ENCODE assay signal across 8 cellular contexts in the genomic region with DNA sequence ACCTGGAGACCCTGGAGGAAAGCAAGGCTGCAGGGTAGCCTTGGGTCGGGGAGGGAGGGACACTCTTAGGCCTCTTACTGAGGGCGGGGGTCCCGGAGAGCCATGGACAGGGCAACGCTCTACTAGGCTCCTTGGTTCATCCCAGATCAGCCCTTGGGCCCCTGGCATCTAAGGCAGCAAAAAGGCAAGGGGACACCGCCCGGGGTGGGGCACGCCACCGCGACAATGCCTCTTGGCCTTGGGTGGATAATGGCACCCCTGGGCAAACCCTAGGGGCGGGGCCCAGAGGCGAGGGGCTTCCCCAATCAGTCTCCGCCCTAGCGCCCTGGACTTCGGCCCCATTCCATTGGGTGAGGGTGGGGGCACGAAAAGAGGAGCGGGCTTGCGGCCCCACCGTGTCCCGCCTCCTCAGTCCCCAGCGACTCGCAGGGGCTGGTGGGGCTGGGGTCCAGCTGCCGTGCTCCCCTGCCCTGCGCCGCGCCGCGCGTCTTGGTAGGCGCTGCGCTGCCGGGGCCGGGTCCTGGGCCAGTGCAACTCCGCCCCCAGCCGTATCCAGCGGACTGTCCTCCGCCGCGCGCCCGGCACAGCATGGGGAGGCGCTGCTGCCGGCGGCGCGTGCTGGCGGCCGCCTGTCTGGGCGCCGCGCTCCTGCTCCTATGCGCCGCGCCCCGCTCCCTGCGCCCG. TPM values are rescaled to one million over a fixed set of nuclear protein-coding genes. Genes with fewer than 3 reads are reported as not detected.
DNase-seq lines count a peak whose midpoint lies in the region; ATAC-seq and TF ChIP-seq lines count a peak whose summit lies in the region.

A gene with protein sequence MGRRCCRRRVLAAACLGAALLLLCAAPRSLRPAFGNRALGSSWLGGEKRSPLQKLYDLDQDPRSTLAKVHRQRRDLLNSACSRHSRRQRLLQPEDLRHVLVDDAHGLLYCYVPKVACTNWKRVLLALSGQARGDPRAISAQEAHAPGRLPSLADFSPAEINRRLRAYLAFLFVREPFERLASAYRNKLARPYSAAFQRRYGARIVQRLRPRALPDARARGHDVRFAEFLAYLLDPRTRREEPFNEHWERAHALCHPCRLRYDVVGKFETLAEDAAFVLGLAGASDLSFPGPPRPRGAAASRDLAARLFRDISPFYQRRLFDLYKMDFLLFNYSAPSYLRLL (plus strand): TSS at position 411 of the 684 bp plus-strand sequence. CDS start 178 bp downstream, at position 589.

- TF ChIP-seq CTCF in colonic mucosa (IDR thresholded peaks at IDR 0.05) (no peak), lower lobe of right lung (IDR thresholded peaks at IDR 0.05) (no peak), thyroid gland (IDR thresholded peaks at IDR 0.05) (no peak)
- no peak for TF ChIP-seq CTCF in CD4-positive, alpha-beta T cell (IDR thresholded peaks at IDR 0.05)

- intact Hi-C loops in colonic mucosa (cut with DNase I) = loop anchor here (10.0 kb wide), 2 partner anchors 131 to 1021 kb away; a partner anchor contains a TSS
- intact Hi-C loops in lower lobe of right lung (cut with DNase I) = no loop called here
- intact Hi-C loops in thyroid gland (cut with DNase I) = loop anchor here (5.0 kb wide), 1 partner anchor 1023 kb away; no protein-coding TSS in a partner anchor
- intact Hi-C loops in CD4-positive, alpha-beta T cell (cut with DNase I, micrococcal nuclease) = loop anchor here (2.0 to 5.0 kb wide), 2 partner anchors 931 to 1023 kb away; no protein-coding TSS in a partner anchor

- H3K4me3 ChIP-seq in colonic mucosa (peak within 1 kb of the TSS; percentile 42), lower lobe of right lung (peak within 1 kb of the TSS; percentile 54), thyroid gland (replicated peaks in 1 of 3) (peak within 1 kb of the TSS in 1 of 3 donors; percentile 14)

- H3K27me3 Mint-ChIP-seq in CD4-positive, alpha-beta T cell = peaks cover 19% of the 10 kb centered on the region

- H3K36me3 Mint-ChIP-seq in CD4-positive, alpha-beta T cell (ENCODE audit: low read depth) = no peaks in the 10 kb centered on the region

- H3K27me3 ChIP-seq in colonic mucosa (no peaks in the 10 kb centered on the region), lower lobe of right lung (ENCODE audit: low read depth) (peaks cover 19% of the 10 kb centered on the region), thyroid gland (no peaks in the 10 kb centered on the region)
- H3K27me3 ChIP-seq in CD4-positive, alpha-beta T cell (ENCODE audit: control insufficient read depth, insufficient read depth, low read length) = peaks cover 12% of the 10 kb centered on the region

- WGBS in thyroid gland, 2 donors = 7 to 45% methylated on average over 8 to 11 of the region's 56 CpGs

- DNase-seq in G401 (ENCODE audit: low spot score) (peak; percentile 19), NCI-H2171 treated with DMSO at 0.1 percent for 48 hours (lab: John Stamatoyannopoulos, UW) (peak; percentile 42), colonic mucosa (peak; percentile 53), lower lobe of right lung (peak; percentile 73), thyroid gland (peak; percentile 32 to 42)
- no peak for DNase-seq in CD4-positive, alpha-beta T cell

- H3K9ac ChIP-seq in colonic mucosa (ENCODE audit: low read depth in 2 of 2, low read length in 2 of 2) = peak within 1 kb of the TSS; percentile 9 to 61

- H3K27ac ChIP-seq in colonic mucosa (no peak within 1 kb of the TSS), lower lobe of right lung (peak within 1 kb of the TSS; percentile 56), thyroid gland (no peak within 1 kb of the TSS)
- H3K27ac ChIP-seq in CD4-positive, alpha-beta T cell (ENCODE audit: low read depth, low read length) = no peak within 1 kb of the TSS

- ATAC-seq in lower lobe of right lung (peak; percentile 77 to 81), GM18867 (IDR thresholded peaks at IDR 0.05; ENCODE audit: unreplicated experiment) (no peak), HG03565 (IDR thresholded peaks at IDR 0.05; ENCODE audit: unreplicated experiment) (no peak)
- no peak for ATAC-seq in CD4-positive, alpha-beta T cell (ENCODE audit: poor library complexity)

- no peaks in the 10 kb centered on the region for H3K4me1 ChIP-seq in colonic mucosa
- peaks cover 9% of the 10 kb centered on the region for H3K4me1 ChIP-seq in lower lobe of right lung
- peaks cover 0 to 8% of the 10 kb centered on the region in 2 donors for H3K4me1 ChIP-seq in thyroid gland

- CTCF ChIA-PET in CD4-positive, alpha-beta T cell (lab: Charles Lee) = no interaction called here

- no peak within 1 kb of the TSS for H3K4me3 Mint-ChIP-seq in CD4-positive, alpha-beta T cell

- POLR2A ChIA-PET in CD4-positive, alpha-beta T cell (lab: Charles Lee) = no interaction called here

- H3K36me3 ChIP-seq in colonic mucosa (no peaks in the 10 kb centered on the region), lower lobe of right lung (no peaks in the 10 kb centered on the region), thyroid gland (no peaks in the 10 kb centered on the region)

- H3K27ac Mint-ChIP-seq in CD4-positive, alpha-beta T cell = no peak within 1 kb of the TSS

- H3K4me1 Mint-ChIP-seq in CD4-positive, alpha-beta T cell (ENCODE audit: low read depth) = no peaks in the 10 kb centered on the region

- in situ Hi-C loops in G401 (cut with HindIII; ENCODE audit: low sequenced_read_pairs) = no loop called here

- H3K9me3 ChIP-seq in colonic mucosa = no peaks in the 10 kb centered on the region
- no peaks in the 10 kb centered on the region for H3K9me3 ChIP-seq in lower lobe of right lung
- H3K9me3 ChIP-seq in thyroid gland = no peaks in the 10 kb centered on the region
- no peaks in the 10 kb centered on the region for H3K9me3 ChIP-seq in CD4-positive, alpha-beta T cell (ENCODE audit: control insufficient read depth, low read length)

- H3K9me3 Mint-ChIP-seq in CD4-positive, alpha-beta T cell = no peaks in the 10 kb centered on the region

- TF ChIP-seq POLR2A in thyroid gland (IDR thresholded peaks at IDR 0.05) = no peak

RNA-seq across cellular contexts. Expression of the gene that starts here (rescaled TPM):
- 0.49 and 2.0 TPM in 2 replicates for total RNA-seq in G401 (2014; rRNA removed; shearing (Covaris generic))
- total RNA-seq in colonic mucosa (1 to 10 TPM in 1 of 2 donors, under 1 TPM in 1; 0.22 to 1.6 TPM), lower lobe of right lung (1.5 TPM), thyroid gland (under 1 TPM in 2 of 4 donors, not detected in 2; 0.13 to 0.56 TPM)
- total RNA-seq in CD4-positive, alpha-beta T cell = not detected

Comparison
In these comparisons a context has a peak if more than half of its experiments do, and no peak if none do; other contexts are left out.
1. Peak in DNase-seq in thyroid gland; RNA of the gene not detected or under 1 TPM.
2. DNase-seq: peak in G401 (single experiment), NCI-H2171 treated with DMSO at 0.1 percent for 48 hours (single experiment), colonic mucosa (single experiment) and lower lobe of right lung (single experiment); none in CD4-positive, alpha-beta T cell (0 of 10).
3. ATAC-seq: peak in lower lobe of right lung (2 of 2); none in GM18867 (single experiment), HG03565 (single experiment) and CD4-positive, alpha-beta T cell (single experiment).